ENCODE assay signal across 1 cellular context in the genomic region with DNA sequence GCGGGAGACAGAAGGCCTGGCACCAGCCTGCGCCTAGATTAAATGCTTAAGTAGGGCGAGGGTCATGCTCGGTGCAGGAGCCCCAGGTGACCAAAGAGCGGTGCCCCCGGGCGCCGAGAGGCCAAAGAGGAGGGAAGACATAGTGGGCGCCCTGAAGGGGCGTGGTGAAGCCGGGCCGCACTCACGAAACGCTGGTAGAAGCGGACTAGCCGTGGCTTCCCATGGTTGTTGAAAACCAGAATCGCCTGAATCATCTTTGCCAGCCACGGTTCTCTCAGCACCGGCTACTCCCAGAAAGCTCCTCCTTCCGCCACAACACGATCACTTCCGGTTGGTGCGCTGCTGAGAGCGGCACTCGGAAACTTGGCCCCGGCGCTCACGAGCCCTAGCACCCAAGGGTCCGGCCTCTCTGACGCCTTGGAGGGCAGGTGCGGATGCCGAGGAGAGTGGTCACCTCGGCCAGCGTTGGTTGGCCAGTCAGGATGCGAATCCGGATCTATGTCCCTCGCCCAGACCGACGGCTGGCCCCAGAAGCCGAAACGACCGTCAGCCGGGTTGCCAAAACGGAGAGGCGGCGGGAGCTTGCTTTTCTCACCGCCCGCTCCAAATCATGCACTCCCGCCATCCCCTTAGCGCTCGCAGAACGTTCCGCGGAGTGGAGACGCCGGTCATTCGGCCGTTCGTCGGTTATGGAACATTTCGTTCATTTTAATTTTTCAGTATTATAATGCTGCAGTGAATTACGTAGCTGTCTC.
A peak's percentile ranks its signal among the peaks of the same experiment; 100 is the strongest.
TF ChIP-seq lines count a peak whose summit lies in the region.

TSS of gene AP3S2 (minus strand) at position 299 of the 755 bp plus-strand sequence. CDS start at position 254, 45 bp downstream.

TF ChIP-seq in HepG2, 621 proteins besides CTCF, POLR2A, EP300 and RAD21 (continued from another document and continues in another):
- TF ChIP-seq ZNF646 (CRISPR knock-in tag; IDR thresholded peaks at IDR 0.05) (no peak; the same call in 1 of the 2 replicates), POGK (CRISPR knock-in tag; conservative IDR thresholded peaks at IDR 0.05) (peak; percentile 80), ZNF501 (CRISPR knock-in tag; IDR thresholded peaks at IDR 0.05) (peak; percentile 98), ZNF549 (CRISPR knock-in tag; IDR thresholded peaks at IDR 0.05) (no peak), ZNF724P (CRISPR knock-in tag; IDR thresholded peaks at IDR 0.05; ENCODE audit: borderline replicate concordance) (peak; percentile 84), ZNF468 (CRISPR knock-in tag; IDR thresholded peaks at IDR 0.05) (no peak), SP140L (CRISPR knock-in tag; IDR thresholded peaks at IDR 0.05; ENCODE audit: borderline replicate concordance) (peak; percentile 91), KDM1A (CRISPR knock-in tag; IDR thresholded peaks at IDR 0.05) (peak; percentile 84), CSRNP1 (CRISPR knock-in tag; IDR thresholded peaks at IDR 0.05) (peak; percentile 89), REPIN1 (CRISPR knock-in tag; IDR thresholded peaks at IDR 0.05; ENCODE audit: borderline replicate concordance, low read depth) (peak; percentile 97), ZFP36 (IDR thresholded peaks at IDR 0.05; ENCODE audit: borderline replicate concordance, low read depth, low read length, partially characterized antibody) (peak; percentile 5), AKNA (CRISPR knock-in tag; IDR thresholded peaks at IDR 0.05; ENCODE audit: borderline replicate concordance) (peak; percentile 28; the same call in 1 of the 2 replicates), KAT7 (CRISPR knock-in tag; IDR thresholded peaks at IDR 0.05; ENCODE audit: borderline replicate concordance) (peak; percentile 98; the same call in 1 of the 2 replicates), ETV6 (CRISPR knock-in tag; conservative IDR thresholded peaks at IDR 0.05) (peak; percentile 96)
- TF ChIP-seq, protein P1, sequence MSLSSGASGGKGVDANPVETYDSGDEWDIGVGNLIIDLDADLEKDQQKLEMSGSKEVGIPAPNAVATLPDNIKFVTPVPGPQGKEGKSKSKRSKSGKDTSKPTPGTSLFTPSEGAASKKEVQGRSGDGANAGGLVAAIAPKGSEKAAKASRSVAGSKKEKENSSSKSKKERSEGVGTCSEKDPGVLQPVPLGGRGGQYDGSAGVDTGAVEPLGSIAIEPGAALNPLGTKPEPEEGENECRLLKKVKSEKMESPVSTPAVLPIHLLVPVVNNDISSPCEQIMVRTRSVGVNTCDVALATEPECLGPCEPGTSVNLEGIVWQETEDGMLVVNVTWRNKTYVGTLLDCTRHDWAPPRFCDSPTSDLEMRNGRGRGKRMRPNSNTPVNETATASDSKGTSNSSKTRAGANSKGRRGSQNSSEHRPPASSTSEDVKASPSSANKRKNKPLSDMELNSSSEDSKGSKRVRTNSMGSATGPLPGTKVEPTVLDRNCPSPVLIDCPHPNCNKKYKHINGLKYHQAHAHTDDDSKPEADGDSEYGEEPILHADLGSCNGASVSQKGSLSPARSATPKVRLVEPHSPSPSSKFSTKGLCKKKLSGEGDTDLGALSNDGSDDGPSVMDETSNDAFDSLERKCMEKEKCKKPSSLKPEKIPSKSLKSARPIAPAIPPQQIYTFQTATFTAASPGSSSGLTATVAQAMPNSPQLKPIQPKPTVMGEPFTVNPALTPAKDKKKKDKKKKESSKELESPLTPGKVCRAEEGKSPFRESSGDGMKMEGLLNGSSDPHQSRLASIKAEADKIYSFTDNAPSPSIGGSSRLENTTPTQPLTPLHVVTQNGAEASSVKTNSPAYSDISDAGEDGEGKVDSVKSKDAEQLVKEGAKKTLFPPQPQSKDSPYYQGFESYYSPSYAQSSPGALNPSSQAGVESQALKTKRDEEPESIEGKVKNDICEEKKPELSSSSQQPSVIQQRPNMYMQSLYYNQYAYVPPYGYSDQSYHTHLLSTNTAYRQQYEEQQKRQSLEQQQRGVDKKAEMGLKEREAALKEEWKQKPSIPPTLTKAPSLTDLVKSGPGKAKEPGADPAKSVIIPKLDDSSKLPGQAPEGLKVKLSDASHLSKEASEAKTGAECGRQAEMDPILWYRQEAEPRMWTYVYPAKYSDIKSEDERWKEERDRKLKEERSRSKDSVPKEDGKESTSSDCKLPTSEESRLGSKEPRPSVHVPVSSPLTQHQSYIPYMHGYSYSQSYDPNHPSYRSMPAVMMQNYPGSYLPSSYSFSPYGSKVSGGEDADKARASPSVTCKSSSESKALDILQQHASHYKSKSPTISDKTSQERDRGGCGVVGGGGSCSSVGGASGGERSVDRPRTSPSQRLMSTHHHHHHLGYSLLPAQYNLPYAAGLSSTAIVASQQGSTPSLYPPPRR (CRISPR knock-in tag; IDR thresholded peaks at IDR 0.05; ENCODE audit: borderline replicate concordance): peak; percentile 73; the same call in 1 of the 2 replicates
- TF ChIP-seq, protein P2, sequence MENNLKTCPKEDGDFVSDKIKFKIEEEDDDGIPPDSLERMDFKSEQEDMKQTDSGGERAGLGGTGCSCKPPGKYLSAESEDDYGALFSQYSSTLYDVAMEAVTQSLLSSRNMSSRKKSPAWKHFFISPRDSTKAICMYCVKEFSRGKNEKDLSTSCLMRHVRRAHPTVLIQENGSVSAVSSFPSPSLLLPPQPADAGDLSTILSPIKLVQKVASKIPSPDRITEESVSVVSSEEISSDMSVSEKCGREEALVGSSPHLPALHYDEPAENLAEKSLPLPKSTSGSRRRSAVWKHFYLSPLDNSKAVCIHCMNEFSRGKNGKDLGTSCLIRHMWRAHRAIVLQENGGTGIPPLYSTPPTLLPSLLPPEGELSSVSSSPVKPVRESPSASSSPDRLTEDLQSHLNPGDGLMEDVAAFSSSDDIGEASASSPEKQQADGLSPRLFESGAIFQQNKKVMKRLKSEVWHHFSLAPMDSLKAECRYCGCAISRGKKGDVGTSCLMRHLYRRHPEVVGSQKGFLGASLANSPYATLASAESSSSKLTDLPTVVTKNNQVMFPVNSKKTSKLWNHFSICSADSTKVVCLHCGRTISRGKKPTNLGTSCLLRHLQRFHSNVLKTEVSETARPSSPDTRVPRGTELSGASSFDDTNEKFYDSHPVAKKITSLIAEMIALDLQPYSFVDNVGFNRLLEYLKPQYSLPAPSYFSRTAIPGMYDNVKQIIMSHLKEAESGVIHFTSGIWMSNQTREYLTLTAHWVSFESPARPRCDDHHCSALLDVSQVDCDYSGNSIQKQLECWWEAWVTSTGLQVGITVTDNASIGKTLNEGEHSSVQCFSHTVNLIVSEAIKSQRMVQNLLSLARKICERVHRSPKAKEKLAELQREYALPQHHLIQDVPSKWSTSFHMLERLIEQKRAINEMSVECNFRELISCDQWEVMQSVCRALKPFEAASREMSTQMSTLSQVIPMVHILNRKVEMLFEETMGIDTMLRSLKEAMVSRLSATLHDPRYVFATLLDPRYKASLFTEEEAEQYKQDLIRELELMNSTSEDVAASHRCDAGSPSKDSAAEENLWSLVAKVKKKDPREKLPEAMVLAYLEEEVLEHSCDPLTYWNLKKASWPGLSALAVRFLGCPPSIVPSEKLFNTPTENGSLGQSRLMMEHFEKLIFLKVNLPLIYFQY (CRISPR knock-in tag; IDR thresholded peaks at IDR 0.05; ENCODE audit: borderline replicate concordance): peak; percentile 82
